ENCODE assay signal across 1 cellular context in the genomic region with DNA sequence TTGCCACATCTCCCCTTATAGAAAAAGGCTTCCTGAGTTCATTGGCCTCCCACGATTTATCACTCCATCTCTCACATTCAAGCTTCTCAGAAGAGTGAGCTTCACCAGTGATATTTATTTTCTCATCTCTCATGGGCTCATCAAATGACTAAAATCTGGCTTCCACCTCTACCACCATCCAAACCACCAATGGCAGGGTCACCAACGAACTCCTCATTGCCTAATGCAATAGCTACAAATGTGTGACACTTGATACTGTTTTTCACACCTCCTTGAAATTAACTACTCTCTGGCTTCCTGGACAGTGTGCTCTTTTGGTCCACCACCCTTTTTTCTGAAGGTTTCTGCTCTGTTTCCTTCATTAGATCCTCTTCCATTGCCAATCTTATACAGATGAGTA.
TF ChIP-seq lines count a peak whose summit lies in the region.

No MANE protein-coding gene starts in this region.

TF ChIP-seq in GM12878, 131 proteins besides CTCF, POLR2A, EP300 and RAD21:
- TF ChIP-seq SP1 (IDR thresholded peaks at IDR 0.05; ENCODE audit: low read depth, low read length), result no peak
- no peak for TF ChIP-seq CREB1 (IDR thresholded peaks at IDR 0.05; ENCODE audit: low read depth)
- TF ChIP-seq TCF12 (IDR thresholded peaks at IDR 0.05; ENCODE audit: low read depth, low read length), result no peak
- TF ChIP-seq STAT3 (IDR thresholded peaks at IDR 0.05; ENCODE audit: low read depth, low read length), result no peak
- TF ChIP-seq TCF3 (IDR thresholded peaks at IDR 0.05; ENCODE audit: borderline replicate concordance, insufficient read depth, low read depth, low read length), result no peak
- no peak for TF ChIP-seq RUNX3 (IDR thresholded peaks at IDR 0.05; ENCODE audit: low read length)
- no peak for TF ChIP-seq NFYA (IDR thresholded peaks at IDR 0.05; ENCODE audit: borderline replicate concordance, low read depth, low read length)
- TF ChIP-seq HDAC2 (IDR thresholded peaks at IDR 0.05), result no peak
- no peak for TF ChIP-seq WRNIP1 (IDR thresholded peaks at IDR 0.05; ENCODE audit: borderline replicate concordance, low read depth, low read length)
- no peak for TF ChIP-seq HCFC1 (IDR thresholded peaks at IDR 0.05; ENCODE audit: low read length)
- TF ChIP-seq MTA2 (IDR thresholded peaks at IDR 0.05; ENCODE audit: low read depth), result peak; percentile 42; the same call in 1 of the 2 replicates
- TF ChIP-seq IKZF1 (conservative IDR thresholded peaks at IDR 0.05), result 0 out of 2 replicates have a peak, but pooled peaks have one; percentile 14
- no peak for TF ChIP-seq CBX5 (IDR thresholded peaks at IDR 0.05; ENCODE audit: low read depth)
- TF ChIP-seq, protein P1, sequence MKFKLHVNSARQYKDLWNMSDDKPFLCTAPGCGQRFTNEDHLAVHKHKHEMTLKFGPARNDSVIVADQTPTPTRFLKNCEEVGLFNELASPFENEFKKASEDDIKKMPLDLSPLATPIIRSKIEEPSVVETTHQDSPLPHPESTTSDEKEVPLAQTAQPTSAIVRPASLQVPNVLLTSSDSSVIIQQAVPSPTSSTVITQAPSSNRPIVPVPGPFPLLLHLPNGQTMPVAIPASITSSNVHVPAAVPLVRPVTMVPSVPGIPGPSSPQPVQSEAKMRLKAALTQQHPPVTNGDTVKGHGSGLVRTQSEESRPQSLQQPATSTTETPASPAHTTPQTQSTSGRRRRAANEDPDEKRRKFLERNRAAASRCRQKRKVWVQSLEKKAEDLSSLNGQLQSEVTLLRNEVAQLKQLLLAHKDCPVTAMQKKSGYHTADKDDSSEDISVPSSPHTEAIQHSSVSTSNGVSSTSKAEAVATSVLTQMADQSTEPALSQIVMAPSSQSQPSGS (IDR thresholded peaks at IDR 0.05; ENCODE audit: low read length), result no peak
- TF ChIP-seq TBL1XR1 (IDR thresholded peaks at IDR 0.05; ENCODE audit: low read depth, low read length), result no peak
- no peak for TF ChIP-seq JUNB (IDR thresholded peaks at IDR 0.05)
- TF ChIP-seq ASH2L (IDR thresholded peaks at IDR 0.05; ENCODE audit: borderline replicate concordance, low read depth), result no peak
- peak; percentile 86 for TF ChIP-seq NR2F1 (conservative IDR thresholded peaks at IDR 0.05)
- TF ChIP-seq SUZ12 (IDR thresholded peaks at IDR 0.05; ENCODE audit: unreplicated experiment), result no peak
- no peak for TF ChIP-seq ATF7 (IDR thresholded peaks at IDR 0.05; ENCODE audit: low read depth)
TF ChIP-seq in GM12878: peak in this region for 3.
